ENCODE assay signal across 18 cellular contexts in the genomic region with DNA sequence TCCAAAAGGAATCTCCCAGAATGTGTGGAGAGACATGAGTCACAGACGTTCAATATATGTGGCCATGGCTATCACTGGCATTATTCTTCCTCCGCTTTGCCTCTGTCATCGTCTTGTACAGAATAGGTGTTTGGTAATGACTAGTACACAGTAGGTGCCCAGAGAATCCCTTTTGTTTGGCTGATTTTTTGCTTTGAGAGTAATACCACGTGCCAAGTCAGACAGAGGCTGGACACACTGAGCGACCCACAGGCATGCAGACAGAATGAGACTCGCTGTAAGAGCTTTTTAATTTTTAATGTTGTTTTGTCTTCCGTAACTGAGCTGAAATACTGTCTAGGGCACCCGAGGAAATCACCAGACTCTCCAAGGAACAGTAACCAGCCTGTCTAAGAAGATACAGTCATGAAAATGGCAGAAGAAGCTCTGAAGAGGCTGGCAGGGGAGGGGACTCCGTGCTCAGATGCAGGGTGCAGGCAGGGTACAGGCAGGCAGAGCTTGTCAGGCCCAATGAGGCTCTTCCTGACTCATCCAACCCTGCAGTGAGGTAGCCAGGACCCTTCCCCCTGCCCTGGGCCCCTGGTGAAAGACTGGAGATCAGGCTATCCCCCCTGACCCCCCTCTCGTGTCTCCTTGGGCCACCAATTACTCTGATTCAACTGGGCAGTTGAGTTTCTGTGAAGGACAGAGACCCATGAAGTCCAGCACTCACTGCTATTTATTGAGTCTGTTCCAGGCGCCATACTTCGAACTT.
"Had no signal": no experiment of that assay in that cellular context is flagged by ENCODE, and none has a peak within 500 bp of the region (broad histone marks: within the 10 kb centered on the region; RNA-seq: fewer than 3 reads in every experiment).

No MANE protein-coding gene starts in this region.

- H3K36me3 Mint-ChIP-seq: activated naive CD4-positive, alpha-beta T cell treated with anti-CD3 and anti-CD28 coated beads, Interleukin-2, amount 10 ng/mL, durations not matched to agents 7 days and 5 days; stimulated activated memory B cell treated with anti-CD40 and anti-IgM and Interleukin-4, amounts not matched to agents 10 μg/mL and 1 μg/mL and 100 μg/mL, for 72 hours; WTC11 had no signal

- H3K27me3 Mint-ChIP-seq: stimulated activated memory B cell treated with anti-CD40 and anti-IgM and Interleukin-4, amounts not matched to agents 10 μg/mL and 1 μg/mL and 100 μg/mL, for 72 hours had no signal

- H3K4me3 Mint-ChIP-seq: activated CD8-positive, alpha-beta T cell treated with anti-CD3 and anti-CD28 coated beads, Interleukin-2, amount 10 ng/mL, durations not matched to agents 7 days and 5 days; activated naive CD4-positive, alpha-beta T cell treated with anti-CD3 and anti-CD28 coated beads, Interleukin-2, amount 10 ng/mL, durations not matched to agents 7 days and 5 days; stimulated activated memory B cell treated with anti-CD40 and anti-IgM and Interleukin-4, amounts not matched to agents 10 μg/mL and 1 μg/mL and 100 μg/mL, for 72 hours; T-helper 1 cell treated with Interleukin-12 subunit alpha and Interleukin-12 subunit beta and Interleukin-4 antibody, amounts not matched to agents 30 μg/mL and 1 μg/mL, for 36 hours; WTC11 had no signal

- H3K4me1 Mint-ChIP-seq: activated naive CD4-positive, alpha-beta T cell treated with anti-CD3 and anti-CD28 coated beads, Interleukin-2, amount 10 ng/mL, durations not matched to agents 7 days and 5 days; stimulated activated memory B cell treated with anti-CD40 and anti-IgM and Interleukin-4, amounts not matched to agents 10 μg/mL and 1 μg/mL and 100 μg/mL, for 72 hours; WTC11 had no signal

- H3K9me3 Mint-ChIP-seq: activated naive CD4-positive, alpha-beta T cell treated with anti-CD3 and anti-CD28 coated beads, Interleukin-2, amount 10 ng/mL, durations not matched to agents 7 days and 5 days; stimulated activated memory B cell treated with anti-CD40 and anti-IgM and Interleukin-4, amounts not matched to agents 10 μg/mL and 1 μg/mL and 100 μg/mL, for 72 hours; T-helper 1 cell treated with Interleukin-12 subunit alpha and Interleukin-12 subunit beta and Interleukin-4 antibody, amounts not matched to agents 30 μg/mL and 1 μg/mL, for 36 hours; WTC11 had no signal

- H3K9me3 ChIP-seq: adrenal gland, body of pancreas, esophagus squamous epithelium, heart left ventricle, left lung, right lobe of liver, spleen, transverse colon had no signal

- H3K27me3 ChIP-seq: adrenal gland, body of pancreas, right lobe of liver, transverse colon had no signal

- ATAC-seq: activated CD8-positive, alpha-beta T cell treated with anti-CD3 and anti-CD28 coated beads, Interleukin-2, amount 10 ng/mL, durations not matched to agents 7 days and 5 days; body of pancreas; heart left ventricle; left lung; right lobe of liver; stimulated activated memory B cell treated with anti-CD40 and anti-IgM and Interleukin-4, amounts not matched to agents 10 μg/mL and 1 μg/mL and 100 μg/mL, for 72 hours; WTC11 had no signal

- DNase-seq: activated CD4-positive, alpha-beta T cell treated with anti-CD3 and anti-CD28 coated beads for 48 hours; activated CD8-positive, alpha-beta T cell treated with anti-CD3 and anti-CD28 coated beads, Interleukin-2, amount 10 ng/mL, durations not matched to agents 7 days and 5 days; activated naive CD4-positive, alpha-beta T cell treated with anti-CD3 and anti-CD28 coated beads, Interleukin-2, amount 10 ng/mL, durations not matched to agents 7 days and 5 days; adrenal gland; body of pancreas; dermis blood vessel endothelial cell; esophagus squamous epithelium; foreskin fibroblast; left lung; right lobe of liver; spleen; stimulated activated CD4-positive, alpha-beta T cell treated with anti-CD3 and anti-CD28 coated beads, Interleukin-1b, Interleukin-23, amount 100 ng/mL, for 48 hours; transverse colon had no signal

- H3K4me1 ChIP-seq: adrenal gland had no signal

- H3K4me3 ChIP-seq: adrenal gland, body of pancreas, esophagus squamous epithelium, heart left ventricle, left lung, right lobe of liver, SK-N-MC, spleen, transverse colon had no signal

- H3K27ac Mint-ChIP-seq: activated CD8-positive, alpha-beta T cell treated with anti-CD3 and anti-CD28 coated beads, Interleukin-2, amount 10 ng/mL, durations not matched to agents 7 days and 5 days; activated naive CD4-positive, alpha-beta T cell treated with anti-CD3 and anti-CD28 coated beads, Interleukin-2, amount 10 ng/mL, durations not matched to agents 7 days and 5 days; stimulated activated memory B cell treated with anti-CD40 and anti-IgM and Interleukin-4, amounts not matched to agents 10 μg/mL and 1 μg/mL and 100 μg/mL, for 72 hours; T-helper 1 cell treated with Interleukin-12 subunit alpha and Interleukin-12 subunit beta and Interleukin-4 antibody, amounts not matched to agents 30 μg/mL and 1 μg/mL, for 36 hours; WTC11 had no signal

- H3K27ac ChIP-seq: adrenal gland, body of pancreas, esophagus squamous epithelium, left lung, right lobe of liver, SK-N-MC, spleen, transverse colon had no signal

- H3K36me3 ChIP-seq: adrenal gland, esophagus squamous epithelium, heart left ventricle, left lung, right lobe of liver, spleen, transverse colon had no signal
